ENCODE assay signal across 27 cellular contexts in genomic region chr2:240988571-240989271, GRCh38. TPM values are rescaled to one million over a fixed set of nuclear protein-coding genes. Genes with fewer than 3 reads are reported as not detected.
DNase-seq lines count a peak whose midpoint lies in the region; ATAC-seq, FAIRE-seq and TF ChIP-seq lines count a peak whose summit lies in the region.
"Had no signal": no experiment of that assay in that cellular context is flagged by ENCODE, and none has a peak within 500 bp of the region (broad histone marks: within the 10 kb centered on the region; RNA-seq: fewer than 3 reads in every experiment).

No MANE protein-coding gene starts in this region.

- no peaks in the 10 kb centered on the region for H3K4me1 Mint-ChIP-seq in activated CD8-positive, alpha-beta memory T cell treated with anti-CD3 and anti-CD28 coated beads, Interleukin-2, amount 10 ng/mL, durations not matched to agents 7 days and 5 days
- peaks cover 9% of the 10 kb centered on the region for H3K4me1 Mint-ChIP-seq in stimulated activated memory B cell treated with anti-CD40 and anti-IgM and Interleukin-4, amounts not matched to agents 10 μg/mL and 1 μg/mL and 100 μg/mL, for 72 hours
- no peaks in the 10 kb centered on the region for H3K4me1 Mint-ChIP-seq in activated CD4-positive, alpha-beta T cell treated with anti-CD3 and anti-CD28 coated beads, Interleukin-2, amount 10 ng/mL, durations not matched to agents 24 days and 14 days
- H3K4me1 Mint-ChIP-seq: activated B cell treated with CpG ODN at 0.5 μM for 24 hours, GM23338 had no signal

- POLR2A ChIA-PET in HepG2 (lab: Yijun Ruan, JAX) = no interaction called here

- H3K27me3 Mint-ChIP-seq in activated CD8-positive, alpha-beta memory T cell treated with anti-CD3 and anti-CD28 coated beads, Interleukin-2, amount 10 ng/mL, durations not matched to agents 7 days and 5 days = no peaks in the 10 kb centered on the region
- H3K27me3 Mint-ChIP-seq in stimulated activated memory B cell treated with anti-CD40 and anti-IgM and Interleukin-4, amounts not matched to agents 10 μg/mL and 1 μg/mL and 100 μg/mL, for 72 hours = peaks cover 38% of the 10 kb centered on the region
- H3K27me3 Mint-ChIP-seq in activated CD4-positive, alpha-beta T cell treated with anti-CD3 and anti-CD28 coated beads, Interleukin-2, amount 10 ng/mL, durations not matched to agents 24 days and 14 days = peaks cover 4% of the 10 kb centered on the region
- H3K27me3 Mint-ChIP-seq: stimulated activated naive CD8-positive, alpha-beta T cell treated with anti-CD3 and anti-CD28 coated beads, Interleukin-15, Interleukin-2, amounts not matched to agents 100 ng/mL and 50 ng/mL, for 24 hours; type B pancreatic cell had no signal

- H3K9me3 ChIP-seq in RWPE2 (ENCODE audit: severe bottlenecking) = no peaks in the 10 kb centered on the region
- H3K9me3 ChIP-seq in HepG2 (ENCODE audit: low read length) = no peaks in the 10 kb centered on the region
- H3K9me3 ChIP-seq: neutrophil had no signal

- no peaks in the 10 kb centered on the region for H3K36me3 ChIP-seq in RWPE2 (ENCODE audit: low read depth)
- no peaks in the 10 kb centered on the region for H3K36me3 ChIP-seq in HepG2 (replicated peaks in 1 of 2; ENCODE audit: control insufficient read depth in 1 of 2, insufficient read depth in 2 of 2, low read length in 2 of 2)
- H3K36me3 ChIP-seq: neutrophil had no signal

- in situ Hi-C loops in HepG2 (cut with HindIII; ENCODE audit: extremely low pct_ligation_motif_present, low pct_unique_long_range_greater_than_20kb) = loop anchor here (5.0 kb wide), 1 partner anchor 71 kb away; no protein-coding TSS in a partner anchor
- in situ Hi-C loops in ACHN (cut with HindIII; ENCODE audit: low pct_ligation_motif_present, low pct_unique_long_range_greater_than_20kb, low sequenced_read_pairs) = no loop called here

- H3K79me2 ChIP-seq in HepG2 (ENCODE audit: insufficient read depth, low read length) = no peaks in the 10 kb centered on the region

- no peak overlapping the region for H3K9ac ChIP-seq in HepG2 (ENCODE audit: insufficient read depth, low read depth, low read length)

- peak; percentile 15 for DNase-seq in activated CD8-positive, alpha-beta memory T cell treated with anti-CD3 and anti-CD28 coated beads, Interleukin-2, amount 50 U/mL, for 4 hours
- DNase-seq in activated CD8-positive, alpha-beta memory T cell treated with anti-CD3 and anti-CD28 coated beads, Interleukin-2, amount 10 ng/mL, durations not matched to agents 7 days and 5 days = no peak
- peak; percentile 45 for DNase-seq in RWPE2 (ENCODE audit: low spot score)
- no peak for DNase-seq in HepG2 (ENCODE audit: low spot score)
- DNase-seq in ACHN = no peak
- DNase-seq in activated CD4-positive, alpha-beta T cell treated with anti-CD3 and anti-CD28 coated beads, Interleukin-2, amount 10 ng/mL, durations not matched to agents 24 days and 14 days = no peak
- DNase-seq in stimulated activated CD8-positive, alpha-beta memory T cell treated with anti-CD3 and anti-CD28 coated beads, Interleukin-4, amount 100 ng/mL, for 48 hours = no peak
- DNase-seq: activated CD4-positive, alpha-beta T cell treated with anti-CD3 and anti-CD28 coated beads, Interleukin-2, amount 50 U/mL, for 48 hours; activated gamma-delta T cell; activated T-cell treated with anti-CD3 and anti-CD28 coated beads for 4 hours; GDM1; KBM-7; MM.1S; NCI-H2107; NCI-H446 treated with DMSO at 0.1 percent for 48 hours; SIG-M5; stimulated activated CD4-positive, alpha-beta T cell treated with anti-CD3 and anti-CD28 coated beads, Interleukin-12 subunit alpha, Interleukin-12 subunit beta, amount 100 ng/mL, for 4 hours had no signal

- no peaks in the 10 kb centered on the region; the same call in 1 of the 2 replicates for H4K20me1 ChIP-seq in HepG2 (ENCODE audit: insufficient read depth, low read length)

- no peak overlapping the region for H3K27ac Mint-ChIP-seq in activated CD8-positive, alpha-beta memory T cell treated with anti-CD3 and anti-CD28 coated beads, Interleukin-2, amount 10 ng/mL, durations not matched to agents 7 days and 5 days
- no peak overlapping the region for H3K27ac Mint-ChIP-seq in stimulated activated memory B cell treated with anti-CD40 and anti-IgM and Interleukin-4, amounts not matched to agents 10 μg/mL and 1 μg/mL and 100 μg/mL, for 72 hours
- no peak overlapping the region for H3K27ac Mint-ChIP-seq in activated CD4-positive, alpha-beta T cell treated with anti-CD3 and anti-CD28 coated beads, Interleukin-2, amount 10 ng/mL, durations not matched to agents 24 days and 14 days
- H3K27ac Mint-ChIP-seq: activated B cell treated with CpG ODN at 0.5 μM for 24 hours; GM23338; stimulated activated naive CD8-positive, alpha-beta T cell treated with anti-CD3 and anti-CD28 coated beads, Interleukin-15, Interleukin-2, amounts not matched to agents 100 ng/mL and 50 ng/mL, for 24 hours; type B pancreatic cell had no signal

- H3K4me1 ChIP-seq in RWPE2 (ENCODE audit: insufficient read depth, poor library complexity, severe bottlenecking) = peaks cover 7% of the 10 kb centered on the region
- peaks cover 59% of the 10 kb centered on the region for H3K4me1 ChIP-seq in HepG2 (ENCODE audit: insufficient read depth, low read length)

- TF ChIP-seq EP300 in HepG2 (IDR thresholded peaks at IDR 0.05; ENCODE audit: low read depth in 2 of 2, low read length in 2 of 2) = no peak
- no peak for TF ChIP-seq EP300 in HepG2 (CRISPR knock-in tag; IDR thresholded peaks at IDR 0.05; ENCODE audit: borderline replicate concordance)

- H3K4me3 ChIP-seq in RWPE2 (ENCODE audit: severe bottlenecking) (no peak overlapping the region), HepG2 (replicated peaks in 1 of 3; ENCODE audit: insufficient read depth in 1 of 3, low read depth in 2 of 3, low read length in 3 of 3) (no peak overlapping the region)
- H3K4me3 ChIP-seq: coronary artery, GM23338 had no signal

- TF ChIP-seq POLR2A in HepG2 (IDR thresholded peaks at IDR 0.05; ENCODE audit: insufficient read depth in 1 of 2, low read depth in 2 of 2, low read length in 2 of 2) = no peak

- no peak overlapping the region for H3K27ac ChIP-seq in RWPE2 (ENCODE audit: poor library complexity, severe bottlenecking)
- H3K27ac ChIP-seq in HepG2 (ENCODE audit: extremely low read length, insufficient read depth, low read length) = no peak overlapping the region
- H3K27ac ChIP-seq: 22Rv1, neutrophil had no signal

- no peak for ATAC-seq in activated CD8-positive, alpha-beta memory T cell treated with anti-CD3 and anti-CD28 coated beads, Interleukin-2, amount 10 ng/mL, durations not matched to agents 7 days and 5 days
- ATAC-seq in RWPE2 (ENCODE audit: low read depth) (no peak), HepG2 (no peak)
- peak; percentile 3 for ATAC-seq in stimulated activated memory B cell treated with anti-CD40 and anti-IgM and Interleukin-4, amounts not matched to agents 10 μg/mL and 1 μg/mL and 100 μg/mL, for 72 hours

- TF ChIP-seq CTCF in RWPE2 (IDR thresholded peaks at IDR 0.05; ENCODE audit: poor library complexity, severe bottlenecking) (no peak), HepG2 (CRISPR knock-in tag; IDR thresholded peaks at IDR 0.05) (no peak)

- no peak overlapping the region for H3K4me3 Mint-ChIP-seq in activated CD8-positive, alpha-beta memory T cell treated with anti-CD3 and anti-CD28 coated beads, Interleukin-2, amount 10 ng/mL, durations not matched to agents 7 days and 5 days
- no peak overlapping the region for H3K4me3 Mint-ChIP-seq in stimulated activated memory B cell treated with anti-CD40 and anti-IgM and Interleukin-4, amounts not matched to agents 10 μg/mL and 1 μg/mL and 100 μg/mL, for 72 hours
- H3K4me3 Mint-ChIP-seq in activated CD4-positive, alpha-beta T cell treated with anti-CD3 and anti-CD28 coated beads, Interleukin-2, amount 10 ng/mL, durations not matched to agents 24 days and 14 days = no peak overlapping the region
- H3K4me3 Mint-ChIP-seq: activated B cell treated with CpG ODN at 0.5 μM for 24 hours; GM23338; stimulated activated naive CD8-positive, alpha-beta T cell treated with anti-CD3 and anti-CD28 coated beads, Interleukin-15, Interleukin-2, amounts not matched to agents 100 ng/mL and 50 ng/mL, for 24 hours; type B pancreatic cell had no signal

- no peaks in the 10 kb centered on the region for H3K9me3 Mint-ChIP-seq in activated CD8-positive, alpha-beta memory T cell treated with anti-CD3 and anti-CD28 coated beads, Interleukin-2, amount 10 ng/mL, durations not matched to agents 7 days and 5 days (ENCODE audit: low read depth)
- H3K9me3 Mint-ChIP-seq in stimulated activated memory B cell treated with anti-CD40 and anti-IgM and Interleukin-4, amounts not matched to agents 10 μg/mL and 1 μg/mL and 100 μg/mL, for 72 hours = no peaks in the 10 kb centered on the region
- no peaks in the 10 kb centered on the region for H3K9me3 Mint-ChIP-seq in activated CD4-positive, alpha-beta T cell treated with anti-CD3 and anti-CD28 coated beads, Interleukin-2, amount 10 ng/mL, durations not matched to agents 24 days and 14 days
- H3K9me3 Mint-ChIP-seq: activated B cell treated with CpG ODN at 0.5 μM for 24 hours; GM23338; stimulated activated naive CD8-positive, alpha-beta T cell treated with anti-CD3 and anti-CD28 coated beads, Interleukin-15, Interleukin-2, amounts not matched to agents 100 ng/mL and 50 ng/mL, for 24 hours; type B pancreatic cell had no signal

- no peaks in the 10 kb centered on the region for H3K36me3 Mint-ChIP-seq in activated CD8-positive, alpha-beta memory T cell treated with anti-CD3 and anti-CD28 coated beads, Interleukin-2, amount 10 ng/mL, durations not matched to agents 7 days and 5 days
- H3K36me3 Mint-ChIP-seq in stimulated activated memory B cell treated with anti-CD40 and anti-IgM and Interleukin-4, amounts not matched to agents 10 μg/mL and 1 μg/mL and 100 μg/mL, for 72 hours = no peaks in the 10 kb centered on the region
- H3K36me3 Mint-ChIP-seq in activated CD4-positive, alpha-beta T cell treated with anti-CD3 and anti-CD28 coated beads, Interleukin-2, amount 10 ng/mL, durations not matched to agents 24 days and 14 days (ENCODE audit: low read depth) = no peaks in the 10 kb centered on the region
- H3K36me3 Mint-ChIP-seq: type B pancreatic cell had no signal

- intact Hi-C loops in HepG2 (cut with micrococcal nuclease; ENCODE audit: unreplicated experiment) = loop anchor here (1.0 to 10.0 kb wide), 2 partner anchors 74 to 1784 kb away; no protein-coding TSS in a partner anchor
- intact Hi-C loops in activated CD4-positive, alpha-beta T cell treated with anti-CD3 and anti-CD28 coated beads, Interleukin-2, amount 10 ng/mL, durations not matched to agents 24 days and 14 days (cut with micrococcal nuclease) = no loop called here

- FAIRE-seq in HepG2 (lab: Jason Lieb, UNC) = no peak
- FAIRE-seq: bronchial epithelial cell had no signal

- WGBS in HepG2 (ENCODE audit: low lambda C conversion rate) = 20% methylated on average over 6 of the region's 6 CpGs

- H3K4me2 ChIP-seq in HepG2 (ENCODE audit: low read depth, low read length) = no peak overlapping the region
- H3K4me2 ChIP-seq: GM23338 had no signal

- BruUV-seq in HepG2 (replicated peaks; lab: Mats Ljungman, UMichigan) = no TSS peak

- no peak overlapping the region for H2AFZ ChIP-seq in HepG2 (ENCODE audit: low read length)
- H2AFZ ChIP-seq: GM23338 had no signal

- H3K27me3 ChIP-seq in RWPE2 (ENCODE audit: insufficient read depth, poor library complexity, severe bottlenecking) = peaks cover under 1% of the 10 kb centered on the region
- peaks cover 25 to 76% of the 10 kb centered on the region in 2 experiments for H3K27me3 ChIP-seq in HepG2 (ENCODE audit: control insufficient read depth in 1 of 2, insufficient read depth in 2 of 2, low read length in 2 of 2)

- TF ChIP-seq RAD21 in HepG2 (CRISPR knock-in tag; IDR thresholded peaks at IDR 0.05) = no peak

- CTCF ChIA-PET in activated CD8-positive, alpha-beta memory T cell treated with anti-CD3 and anti-CD28 coated beads, Interleukin-2, amount 10 ng/mL, durations not matched to agents 7 days and 5 days (lab: Charles Lee) = no interaction called here
- CTCF ChIA-PET in HepG2 (lab: Yijun Ruan, JAX; ENCODE audit: low intra/inter-chr PET ratio, low total read pairs) = interaction anchor here (2.4 to 3.8 kb wide), 3 partner anchors 74 to 137 kb away, joined by 11 to 20 read pairs (median 19); no protein-coding TSS in a partner anchor

RNA-seq across cellular contexts. Expression of gene SNED1, which starts 9.7 kb away (rescaled TPM):
- total RNA-seq in activated CD8-positive, alpha-beta memory T cell treated with anti-CD3 and anti-CD28 coated beads, Interleukin-2, amount 10 ng/mL, durations not matched to agents 7 days and 5 days = 1 to 10 TPM; 3.6 to 4.6 TPM
- total RNA-seq in HepG2 (2016; rRNA removed; fragmentation: Illumina TruSeq; extraction: Trizol) = 0.15 TPM in 1 of 2 replicates, not detected in the other
- total RNA-seq in HepG2 (2016; cell fraction: cytosol; rRNA removed; fragmentation: Illumina TruSeq; extraction: Trizol; ENCODE audit: low read depth) = 0.09 and 0.10 TPM in 2 replicates
- total RNA-seq in HepG2 (2016; cell fraction: insoluble cytoplasmic fraction; rRNA removed; fragmentation: Illumina TruSeq; extraction: Trizol) = 0.03 and 0.26 TPM in 2 replicates
- 0.10 and 0.12 TPM in 2 replicates for total RNA-seq in HepG2 (2016; cell fraction: membrane; rRNA removed; fragmentation: Illumina TruSeq; extraction: Trizol)
- total RNA-seq in HepG2 (2016; cell fraction: nucleus; rRNA removed; fragmentation: Illumina TruSeq; extraction: Trizol) = 0.13 and 0.62 TPM in 2 replicates
- polyA plus RNA-seq in HepG2 (2011; rRNA removed) = 0.35 and 0.65 TPM in 2 replicates
- 0.06 and 0.32 TPM in 2 replicates for polyA plus RNA-seq in HepG2 (2011; cell fraction: cytosol; rRNA removed)
- polyA plus RNA-seq in HepG2 (2011; cell fraction: nucleus; rRNA removed) = 1.2 and 1.4 TPM in 2 replicates
- polyA plus RNA-seq in HepG2 (2012) = 0.31 and 0.46 TPM in 2 replicates
- polyA plus RNA-seq in HepG2 (2016; cell fraction: cytosol; fragmentation: Illumina TruSeq; extraction: Trizol; ENCODE audit: low read depth) = 0.03 and 0.10 TPM in 2 replicates
- polyA plus RNA-seq in HepG2 (2016; cell fraction: insoluble cytoplasmic fraction; fragmentation: Illumina TruSeq; extraction: Trizol; ENCODE audit: low read depth) = 0.04 and 0.24 TPM in 2 replicates
- polyA plus RNA-seq in HepG2 (2016; cell fraction: membrane; fragmentation: Illumina TruSeq; extraction: Trizol; ENCODE audit: low read depth) = 0.02 and 0.09 TPM in 2 replicates
- 0.19 and 1.7 TPM in 2 replicates for polyA plus RNA-seq in HepG2 (2016; cell fraction: nucleus; fragmentation: Illumina TruSeq; extraction: Trizol; ENCODE audit: insufficient read depth, low read depth)
- 0.96 and 3.2 TPM in 2 replicates for polyA minus RNA-seq in HepG2 (2011; rRNA and poly(A)+ RNA removed; ENCODE audit: low replicate concordance)
- polyA minus RNA-seq in HepG2 (2011; cell fraction: cytosol; rRNA and poly(A)+ RNA removed) = 0.44 and 0.79 TPM in 2 replicates
- 0.52 and 0.99 TPM in 2 replicates for polyA minus RNA-seq in HepG2 (2011; cell fraction: nucleus; rRNA and poly(A)+ RNA removed)
- total RNA-seq in activated CD4-positive, alpha-beta T cell treated with anti-CD3 and anti-CD28 coated beads, Interleukin-2, amount 10 ng/mL, durations not matched to agents 24 days and 14 days = 1.3 and 1.9 TPM in 2 replicates
- total RNA-seq: HT-29 had no signal

Comparison
In these comparisons a context has a peak if more than half of its experiments do, and no peak if none do; other contexts are left out.
1. DNase-seq: peak in activated CD8-positive, alpha-beta memory T cell treated with anti-CD3 and anti-CD28 coated beads, Interleukin-2, amount 50 U/mL, for 4 hours (single experiment) and RWPE2 (single experiment); none in activated CD8-positive, alpha-beta memory T cell treated with anti-CD3 and anti-CD28 coated beads, Interleukin-2, amount 10 ng/mL, durations not matched to agents 7 days and 5 days (single experiment), HepG2 (single experiment), ACHN (single experiment), activated CD4-positive, alpha-beta T cell treated with anti-CD3 and anti-CD28 coated beads, Interleukin-2, amount 10 ng/mL, durations not matched to agents 24 days and 14 days (single experiment) and stimulated activated CD8-positive, alpha-beta memory T cell treated with anti-CD3 and anti-CD28 coated beads, Interleukin-4, amount 100 ng/mL, for 48 hours (single experiment).